Comparison of ENCODE assay signal across 9 cellular contexts in the genomic region with DNA sequence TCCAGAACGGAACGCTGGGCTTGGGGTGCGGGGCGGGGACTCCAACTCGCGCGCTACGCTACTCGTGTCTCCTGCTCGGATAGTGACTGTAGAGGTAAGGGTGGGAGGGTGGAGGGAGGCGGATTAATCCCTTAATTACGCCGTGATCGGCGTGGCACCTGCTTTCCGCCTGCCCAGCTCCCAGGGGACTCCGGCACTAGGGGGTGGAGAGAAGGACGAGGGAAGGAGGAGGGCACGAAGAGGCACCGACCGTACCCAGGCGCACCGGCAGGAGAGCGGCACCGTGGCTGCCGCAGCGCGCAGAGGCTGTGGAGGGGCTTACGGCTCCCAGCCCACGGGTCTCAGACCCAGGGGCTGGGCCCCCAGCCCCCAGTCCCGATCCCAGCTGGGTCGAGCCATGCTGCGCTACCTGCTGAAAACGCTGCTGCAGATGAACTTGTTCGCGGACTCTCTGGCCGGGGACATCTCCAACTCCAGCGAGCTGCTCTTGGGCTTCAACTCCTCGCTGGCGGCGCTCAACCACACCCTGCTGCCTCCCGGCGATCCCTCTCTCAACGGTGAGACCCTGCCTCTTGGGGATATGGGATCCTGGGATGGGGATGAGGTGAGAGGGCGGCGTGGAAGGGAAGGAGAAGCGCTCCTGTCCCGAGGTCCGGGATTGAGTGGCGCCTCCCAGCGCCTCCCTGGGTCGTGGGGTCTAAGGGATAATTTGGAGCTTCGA.
A peak's percentile ranks its signal among the peaks of the same experiment; 100 is the strongest.
DNase-seq lines count a peak whose midpoint lies in the region; ATAC-seq and TF ChIP-seq lines count a peak whose summit lies in the region.
"Had no signal": no experiment of that assay in that cellular context is flagged by ENCODE, and none has a peak within 500 bp of the region (broad histone marks: within the 10 kb centered on the region; RNA-seq: fewer than 3 reads in every experiment).

A gene with protein sequence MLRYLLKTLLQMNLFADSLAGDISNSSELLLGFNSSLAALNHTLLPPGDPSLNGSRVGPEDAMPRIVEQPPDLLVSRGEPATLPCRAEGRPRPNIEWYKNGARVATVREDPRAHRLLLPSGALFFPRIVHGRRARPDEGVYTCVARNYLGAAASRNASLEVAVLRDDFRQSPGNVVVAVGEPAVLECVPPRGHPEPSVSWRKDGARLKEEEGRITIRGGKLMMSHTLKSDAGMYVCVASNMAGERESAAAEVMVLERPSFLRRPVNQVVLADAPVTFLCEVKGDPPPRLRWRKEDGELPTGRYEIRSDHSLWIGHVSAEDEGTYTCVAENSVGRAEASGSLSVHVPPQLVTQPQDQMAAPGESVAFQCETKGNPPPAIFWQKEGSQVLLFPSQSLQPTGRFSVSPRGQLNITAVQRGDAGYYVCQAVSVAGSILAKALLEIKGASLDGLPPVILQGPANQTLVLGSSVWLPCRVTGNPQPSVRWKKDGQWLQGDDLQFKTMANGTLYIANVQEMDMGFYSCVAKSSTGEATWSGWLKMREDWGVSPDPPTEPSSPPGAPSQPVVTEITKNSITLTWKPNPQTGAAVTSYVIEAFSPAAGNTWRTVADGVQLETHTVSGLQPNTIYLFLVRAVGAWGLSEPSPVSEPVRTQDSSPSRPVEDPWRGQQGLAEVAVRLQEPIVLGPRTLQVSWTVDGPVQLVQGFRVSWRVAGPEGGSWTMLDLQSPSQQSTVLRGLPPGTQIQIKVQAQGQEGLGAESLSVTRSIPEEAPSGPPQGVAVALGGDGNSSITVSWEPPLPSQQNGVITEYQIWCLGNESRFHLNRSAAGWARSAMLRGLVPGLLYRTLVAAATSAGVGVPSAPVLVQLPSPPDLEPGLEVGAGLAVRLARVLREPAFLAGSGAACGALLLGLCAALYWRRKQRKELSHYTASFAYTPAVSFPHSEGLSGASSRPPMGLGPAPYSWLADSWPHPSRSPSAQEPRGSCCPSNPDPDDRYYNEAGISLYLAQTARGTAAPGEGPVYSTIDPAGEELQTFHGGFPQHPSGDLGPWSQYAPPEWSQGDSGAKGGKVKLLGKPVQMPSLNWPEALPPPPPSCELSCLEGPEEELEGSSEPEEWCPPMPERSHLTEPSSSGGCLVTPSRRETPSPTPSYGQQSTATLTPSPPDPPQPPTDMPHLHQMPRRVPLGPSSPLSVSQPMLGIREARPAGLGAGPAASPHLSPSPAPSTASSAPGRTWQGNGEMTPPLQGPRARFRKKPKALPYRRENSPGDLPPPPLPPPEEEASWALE (N-terminal part only) (plus strand): TSS at position 252 of the 721 bp plus-strand sequence. CDS start 146 bp downstream, at position 398.

- no peaks in the 10 kb centered on the region for H3K9me3 Mint-ChIP-seq in T-helper 2 cell treated with Interferon-gamma antibody and Interleukin-4, amounts not matched to agents 5 μg/mL and 100 μg/mL, for 36 hours
- H3K9me3 Mint-ChIP-seq: central memory CD8-positive, alpha-beta T cell had no signal

- H3K9me3 ChIP-seq in HUES48 (ENCODE audit: control insufficient read depth, insufficient read depth, low read length) (no peaks in the 10 kb centered on the region), muscle layer of colon (ENCODE audit: low read length) (no peaks in the 10 kb centered on the region)

- no peak within 1 kb of the TSS for H3K27ac ChIP-seq in ACC112 (ENCODE audit: low read depth, low read length)
- no peak within 1 kb of the TSS for H3K27ac ChIP-seq in HUES48 (ENCODE audit: low read depth, low read length)
- no peak within 1 kb of the TSS for H3K27ac ChIP-seq in muscle layer of colon (ENCODE audit: low read depth, low read length)

- H3K36me3 ChIP-seq in ACC112 (ENCODE audit: insufficient read depth, low read length) (no peaks in the 10 kb centered on the region), HUES48 (ENCODE audit: control insufficient read depth, insufficient read depth, low read length) (no peaks in the 10 kb centered on the region), muscle layer of colon (ENCODE audit: insufficient read depth, low read length) (no peaks in the 10 kb centered on the region)

- peaks cover 6% of the 10 kb centered on the region for H3K4me1 Mint-ChIP-seq in T-helper 2 cell treated with Interferon-gamma antibody and Interleukin-4, amounts not matched to agents 5 μg/mL and 100 μg/mL, for 36 hours (ENCODE audit: low read depth)

- H3K4me3 Mint-ChIP-seq in T-helper 2 cell treated with Interferon-gamma antibody and Interleukin-4, amounts not matched to agents 5 μg/mL and 100 μg/mL, for 36 hours = no peak within 1 kb of the TSS
- H3K4me3 Mint-ChIP-seq: central memory CD8-positive, alpha-beta T cell had no signal

- H3K27me3 ChIP-seq in ACC112 (ENCODE audit: insufficient read depth, low read length) (peaks cover 99% of the 10 kb centered on the region), HUES48 (ENCODE audit: control insufficient read depth, insufficient read depth, low read length) (peaks cover 100% of the 10 kb centered on the region), muscle layer of colon (ENCODE audit: control insufficient read depth in 1 of 2, insufficient read depth in 2 of 2, low read length in 2 of 2) (peaks cover 78 to 88% of the 10 kb centered on the region in 2 donors)

- no peak within 1 kb of the TSS for H3K27ac Mint-ChIP-seq in T-helper 2 cell treated with Interferon-gamma antibody and Interleukin-4, amounts not matched to agents 5 μg/mL and 100 μg/mL, for 36 hours

- DNase-seq in cardiac fibroblast (ENCODE audit: low read depth in 2 of 2) (no peak), NCI-H1048 (lab: John Stamatoyannopoulos, UW) (no peak), NCI-H2081 (lab: John Stamatoyannopoulos, UW) (no peak)
- no peak for DNase-seq in T-helper 2 cell treated with Interferon-gamma antibody and Interleukin-4, amounts not matched to agents 5 μg/mL and 100 μg/mL, for 36 hours (ENCODE audit: low spot score)

- H3K4me1 ChIP-seq in ACC112 (ENCODE audit: control insufficient read depth, insufficient read depth, low read length, unreplicated experiment) (peaks cover 13% of the 10 kb centered on the region), HUES48 (ENCODE audit: control insufficient read depth, insufficient read depth, low read length) (peaks cover 12% of the 10 kb centered on the region), muscle layer of colon (ENCODE audit: insufficient read depth, low read length) (peaks cover 27% of the 10 kb centered on the region)

- no peak for ATAC-seq in GM21825 (IDR thresholded peaks at IDR 0.05; ENCODE audit: unreplicated experiment)

- no peak for TF ChIP-seq CTCF in cardiac fibroblast (IDR thresholded peaks at IDR 0.05; ENCODE audit: low read depth, low read length)

- no peaks in the 10 kb centered on the region for H3K36me3 Mint-ChIP-seq in T-helper 2 cell treated with Interferon-gamma antibody and Interleukin-4, amounts not matched to agents 5 μg/mL and 100 μg/mL, for 36 hours (ENCODE audit: low read depth)

- no peak within 1 kb of the TSS for H3K9ac ChIP-seq in HUES48 (ENCODE audit: low read depth, low read length)
- H3K9ac ChIP-seq in muscle layer of colon (ENCODE audit: low read length) = no peak within 1 kb of the TSS

- no peaks in the 10 kb centered on the region for H3K79me2 ChIP-seq in ACC112 (ENCODE audit: control insufficient read depth, insufficient read depth, low read length, unreplicated experiment)

- no peak within 1 kb of the TSS for H2AFZ ChIP-seq in ACC112 (ENCODE audit: low read length, unreplicated experiment)

- peaks cover 97% of the 10 kb centered on the region for H3K27me3 Mint-ChIP-seq in T-helper 2 cell treated with Interferon-gamma antibody and Interleukin-4, amounts not matched to agents 5 μg/mL and 100 μg/mL, for 36 hours (ENCODE audit: low read depth)

- peak within 1 kb of the TSS; percentile 67 for H3K4me3 ChIP-seq in ACC112 (ENCODE audit: low read depth, low read length)
- H3K4me3 ChIP-seq in HUES48 (ENCODE audit: low read depth, low read length) = peak within 1 kb of the TSS; percentile 47
- H3K4me3 ChIP-seq in cardiac fibroblast (replicated peaks in 1 of 2; ENCODE audit: low read depth in 2 of 2, low read length in 2 of 2) = peak within 1 kb of the TSS; percentile 24 to 30
- H3K4me3 ChIP-seq in muscle layer of colon (ENCODE audit: low read depth in 1 of 2, low read length in 2 of 2) = peak within 1 kb of the TSS; percentile 16 to 23
